In the genomic region with DNA sequence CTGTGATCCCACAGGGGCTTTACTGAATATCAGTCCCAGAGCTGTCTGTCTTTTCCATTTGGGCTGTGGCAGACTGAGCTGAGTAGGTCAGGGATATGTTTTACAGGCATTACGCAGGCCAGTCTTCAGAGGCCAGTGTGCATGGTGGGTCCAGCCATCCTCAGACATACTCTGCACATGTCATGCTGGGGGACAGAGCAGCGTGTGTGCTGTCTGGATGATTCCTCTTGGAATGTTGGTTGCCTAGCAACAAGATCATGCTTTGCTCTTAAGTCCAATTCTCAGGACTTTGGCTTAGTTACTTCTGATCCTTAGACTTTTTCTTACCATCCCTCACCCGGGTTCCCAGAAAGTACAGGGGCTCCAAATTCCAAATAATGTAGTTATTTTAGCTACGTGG, we compare ENCODE assay signal across 1 cellular context.
TF ChIP-seq lines count a peak whose summit lies in the region.

No MANE protein-coding gene starts in this region.

TF ChIP-seq in HepG2, 621 proteins besides CTCF, POLR2A, EP300 and RAD21:
- TF ChIP-seq MEF2D (CRISPR knock-in tag; IDR thresholded peaks at IDR 0.05): no peak
- TF ChIP-seq RFX1 (IDR thresholded peaks at IDR 0.05): peak; percentile 37; the same call in 1 of the 2 replicates
- TF ChIP-seq ARHGAP35 (CRISPR knock-in tag; IDR thresholded peaks at IDR 0.05; ENCODE audit: borderline replicate concordance): no peak
